ENCODE assay signal across 26 cellular contexts in the genomic region with DNA sequence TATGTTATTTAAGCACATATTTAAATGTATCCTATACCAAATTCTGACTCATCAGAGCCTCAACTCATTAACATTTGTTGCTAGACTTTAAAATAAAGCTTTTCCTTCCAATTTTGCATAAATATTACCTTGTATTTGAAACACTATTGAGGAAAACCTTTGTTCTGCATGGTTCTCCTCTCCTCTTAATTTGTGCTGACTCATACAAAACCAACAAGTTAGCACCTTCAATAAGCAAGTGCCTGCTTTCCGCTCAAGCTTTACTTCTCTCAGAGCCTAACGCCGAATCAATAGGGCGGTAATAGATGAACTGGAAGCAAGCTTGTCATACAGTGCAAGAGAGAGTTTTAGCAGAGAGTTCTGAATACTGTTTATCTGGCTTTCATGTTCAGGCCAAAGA. TPM values are rescaled to one million over a fixed set of nuclear protein-coding genes. Genes with fewer than 3 reads are reported as not detected.
"Had no signal": no experiment of that assay in that cellular context is flagged by ENCODE, and none has a peak within 500 bp of the region (broad histone marks: within the 10 kb centered on the region; RNA-seq: fewer than 3 reads in every experiment).

No MANE protein-coding gene starts in this region.

- ATAC-seq: activated CD4-positive, CD25-positive, alpha-beta regulatory T cell treated with anti-CD3 and anti-CD28 coated beads, Interleukin-2, amount 50 U/mL, for 24 hours; gastroesophageal sphincter; left colon; naive thymus-derived CD4-positive, alpha-beta T cell; pancreas; psoas muscle had no signal

- DNase-seq: activated CD4-positive, alpha-beta T cell treated with anti-CD3 and anti-CD28 coated beads for 48 hours; activated CD4-positive, alpha-beta T cell treated with anti-CD3 and anti-CD28 coated beads, Interleukin-2, amount 50 U/mL, for 48 hours; activated CD8-positive, alpha-beta memory T cell treated with anti-CD3 and anti-CD28 coated beads for 24 hours; activated effector memory CD4-positive, alpha-beta T cell treated with anti-CD3 and anti-CD28 coated beads, Interleukin-2, amount 50 U/mL, for 16 hours; activated naive CD4-positive, alpha-beta T cell treated with anti-CD3 and anti-CD28 coated beads for 36 hours; activated naive CD8-positive, alpha-beta T cell treated with anti-CD3 and anti-CD28 coated beads, Interleukin-2, amount 10 ng/mL, durations not matched to agents 7 days and 5 days; amygdala; caudate nucleus; cortex of kidney; hippocampal formation; kidney; left colon; midbrain; naive thymus-derived CD4-positive, alpha-beta T cell; nucleus accumbens; pancreas; psoas muscle; stimulated activated naive CD4-positive, alpha-beta T cell treated with Interleukin-2 at 50 U/mL for 16 hours; T-helper 9 cell; trophoblast cell; WERI-Rb-1 had no signal

RNA-seq across cellular contexts. Expression of a gene that starts 15.5 kb away (rescaled TPM):
- total RNA-seq: activated naive CD4-positive, alpha-beta T cell treated with anti-CD3 and anti-CD28 coated beads for 36 hours; endothelial cell of umbilical vein; fibroblast of villous mesenchyme; thoracic aorta had no signal
